ENCODE assay signal across 15 cellular contexts in the genomic region with DNA sequence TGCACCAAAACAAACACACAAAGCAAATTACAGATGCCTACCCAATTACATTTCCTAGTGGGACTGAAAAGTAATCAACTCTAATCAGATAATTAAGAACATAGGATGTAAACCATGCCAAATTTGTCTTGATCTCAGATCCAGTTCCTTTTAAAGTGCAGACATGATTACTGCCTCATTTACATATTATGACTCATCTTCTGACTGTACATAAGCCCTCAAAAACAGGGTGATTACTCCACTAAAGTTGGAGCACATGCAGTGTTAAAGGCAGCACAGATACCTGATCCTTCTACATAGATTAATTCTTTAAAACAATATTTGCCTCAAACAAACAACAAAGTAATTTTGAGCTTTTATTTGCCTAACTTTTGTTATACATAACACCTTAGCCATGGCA.
DNase-seq lines count a peak whose midpoint lies in the region; ATAC-seq, FAIRE-seq and TF ChIP-seq lines count a peak whose summit lies in the region.
"Had no signal": no experiment of that assay in that cellular context is flagged by ENCODE, and none has a peak within 500 bp of the region (broad histone marks: within the 10 kb centered on the region; RNA-seq: fewer than 3 reads in every experiment).

No MANE protein-coding gene starts in this region.

- no peaks in the 10 kb centered on the region for H3K4me1 ChIP-seq in A673 (ENCODE audit: insufficient read depth, low read length, poor library complexity, severe bottlenecking)
- H3K4me1 ChIP-seq in GM12878 (ENCODE audit: control insufficient read depth, insufficient read depth, low read length), result no peaks in the 10 kb centered on the region

- H3K4me2 ChIP-seq in GM12878 (ENCODE audit: control insufficient read depth, insufficient read depth), result no peak overlapping the region

- SMC1A ChIA-PET in GM12878 (lab: Charles Lee; ENCODE audit: uncharacterized antibody, unreplicated experiment), result no interaction called here

- peak; percentile 41 for ATAC-seq in HG02642 (IDR thresholded peaks at IDR 0.05; ENCODE audit: poor library complexity, unreplicated experiment)
- peak; percentile 27; the same call in 1 of the 3 replicates for ATAC-seq in GM12878
- ATAC-seq in activated CD8-positive, alpha-beta T cell treated with anti-CD3 and anti-CD28 coated beads for 36 hours, result no peak
- ATAC-seq in GM19035 (IDR thresholded peaks at IDR 0.05; ENCODE audit: unreplicated experiment), result no peak
- ATAC-seq in HG03025 (IDR thresholded peaks at IDR 0.05; ENCODE audit: low FRiP score, unreplicated experiment), result no peak
- ATAC-seq: activated CD8-positive, alpha-beta memory T cell treated with anti-CD3 and anti-CD28 coated beads, Interleukin-2, amount 10 ng/mL, durations not matched to agents 7 days and 5 days had no signal

- H3K9me3 ChIP-seq in A673 (ENCODE audit: low read depth, low read length, poor library complexity, severe bottlenecking) (no peaks in the 10 kb centered on the region), GM12878 (replicated peaks; ENCODE audit: control insufficient read depth, insufficient read depth, low read length) (no peaks in the 10 kb centered on the region)
- H3K9me3 ChIP-seq: thoracic aorta had no signal

- RAD21 ChIA-PET in GM12878 (lab: Charles Lee; ENCODE audit: unreplicated experiment), result no interaction called here

- no peak for TF ChIP-seq POLR2A in GM12878 (IDR thresholded peaks at IDR 0.05; ENCODE audit: low read depth, low read length)

- no peak overlapping the region for H3K27ac ChIP-seq in A673 (ENCODE audit: low read depth, low read length, poor library complexity, severe bottlenecking)
- no peak overlapping the region for H3K27ac ChIP-seq in GM12878 (ENCODE audit: control insufficient read depth, insufficient read depth)
- H3K27ac ChIP-seq: thoracic aorta had no signal

- CTCF ChIA-PET in A673 (lab: Charles Lee) (no interaction called here), GM12878 (lab: Yijun Ruan, JAX) (no interaction called here)
- CTCF ChIA-PET in activated CD8-positive, alpha-beta T cell treated with anti-CD3 and anti-CD28 coated beads for 36 hours (lab: Charles Lee), result no interaction called here

- POLR2A ChIA-PET in A673 (lab: Charles Lee; ENCODE audit: low non-redundant PET) (no interaction called here), GM12878 (lab: Charles Lee) (no interaction called here)
- POLR2A ChIA-PET in activated CD8-positive, alpha-beta T cell treated with anti-CD3 and anti-CD28 coated beads for 36 hours (lab: Charles Lee), result no interaction called here

- H4K20me1 ChIP-seq in GM12878 (ENCODE audit: control insufficient read depth, insufficient read depth), result no peaks in the 10 kb centered on the region

- DNase-seq in A673 (ENCODE audit: low spot score), result peak; percentile 44
- peak; percentile 65 for DNase-seq in NCI-H2029 (lab: John Stamatoyannopoulos, UW)
- no peak for DNase-seq in GM12878 (ENCODE audit: low read depth, low spot score)
- DNase-seq in iPS-NIHi7 (ENCODE audit: extremely low spot score), result no peak
- DNase-seq in activated CD8-positive, alpha-beta T cell treated with anti-CD3 and anti-CD28 coated beads for 36 hours, result no peak
- DNase-seq: activated CD8-positive, alpha-beta memory T cell treated with anti-CD3 and anti-CD28 coated beads, Interleukin-2, amount 10 ng/mL, durations not matched to agents 7 days and 5 days; activated naive CD4-positive, alpha-beta T cell treated with anti-CD3 and anti-CD28 coated beads for 36 hours; central memory CD4-positive, alpha-beta T cell; left cardiac atrium; NCI-H2171; NK-92 treated with Interleukin-12 subunit alpha and Interleukin-12 subunit beta, amount 100 ng/mL, for 24 hours had no signal

- H3K4me3 Mint-ChIP-seq in activated CD8-positive, alpha-beta T cell treated with anti-CD3 and anti-CD28 coated beads for 36 hours, result no peak overlapping the region
- H3K4me3 Mint-ChIP-seq: activated CD8-positive, alpha-beta memory T cell treated with anti-CD3 and anti-CD28 coated beads, Interleukin-2, amount 10 ng/mL, durations not matched to agents 7 days and 5 days; activated naive CD4-positive, alpha-beta T cell treated with anti-CD3 and anti-CD28 coated beads for 36 hours had no signal

- no peaks in the 10 kb centered on the region for H3K36me3 Mint-ChIP-seq in activated CD8-positive, alpha-beta T cell treated with anti-CD3 and anti-CD28 coated beads for 36 hours (ENCODE audit: low read depth)
- H3K36me3 Mint-ChIP-seq: activated CD8-positive, alpha-beta memory T cell treated with anti-CD3 and anti-CD28 coated beads, Interleukin-2, amount 10 ng/mL, durations not matched to agents 7 days and 5 days had no signal

- intact Hi-C loops in A673 (cut with micrococcal nuclease; ENCODE audit: unreplicated experiment) (no loop called here), GM12878 (cut with micrococcal nuclease; ENCODE audit: unreplicated experiment) (no loop called here)
- intact Hi-C loops in activated CD8-positive, alpha-beta T cell treated with anti-CD3 and anti-CD28 coated beads for 36 hours (cut with micrococcal nuclease), result no loop called here

- no peaks in the 10 kb centered on the region for H3K36me3 ChIP-seq in A673 (ENCODE audit: insufficient read depth, low read length, poor library complexity, severe bottlenecking)
- no peaks in the 10 kb centered on the region for H3K36me3 ChIP-seq in GM12878 (ENCODE audit: control insufficient read depth in 2 of 2, insufficient read depth in 2 of 2, low read length in 1 of 2)
- H3K36me3 ChIP-seq: thoracic aorta had no signal

- H3K9ac ChIP-seq in GM12878 (ENCODE audit: control insufficient read depth, insufficient read depth, low read length), result no peak overlapping the region

- no TSS peak for BruUV-seq in A673 (replicated peaks; lab: Mats Ljungman, UMichigan)
- no TSS peak for BruUV-seq in GM12878 (replicated peaks; lab: Mats Ljungman, UMichigan)

- no peaks in the 10 kb centered on the region for H3K79me2 ChIP-seq in GM12878 (ENCODE audit: control insufficient read depth, insufficient read depth, low read length)

- no peaks in the 10 kb centered on the region for H3K4me1 Mint-ChIP-seq in activated CD8-positive, alpha-beta T cell treated with anti-CD3 and anti-CD28 coated beads for 36 hours (ENCODE audit: low read depth)
- H3K4me1 Mint-ChIP-seq: activated CD8-positive, alpha-beta memory T cell treated with anti-CD3 and anti-CD28 coated beads, Interleukin-2, amount 10 ng/mL, durations not matched to agents 7 days and 5 days had no signal

- no peak for FAIRE-seq in GM12878 (lab: Jason Lieb, UNC)

- no peak for TF ChIP-seq RAD21 in GM12878 (IDR thresholded peaks at IDR 0.05; ENCODE audit: insufficient read depth, low read depth, low read length)

- no peak overlapping the region for H3K27ac Mint-ChIP-seq in activated CD8-positive, alpha-beta T cell treated with anti-CD3 and anti-CD28 coated beads for 36 hours
- H3K27ac Mint-ChIP-seq: activated CD8-positive, alpha-beta memory T cell treated with anti-CD3 and anti-CD28 coated beads, Interleukin-2, amount 10 ng/mL, durations not matched to agents 7 days and 5 days; activated naive CD4-positive, alpha-beta T cell treated with anti-CD3 and anti-CD28 coated beads for 36 hours had no signal

- no peak for TF ChIP-seq CTCF in A673 (conservative IDR thresholded peaks at IDR 0.05; ENCODE audit: low read depth, low read length)
- TF ChIP-seq CTCF in GM12878 (IDR thresholded peaks at IDR 0.05 in 2 of 3, conservative IDR thresholded peaks at IDR 0.05 in 1 of 3; ENCODE audit: control insufficient read depth in 2 of 3, extremely low read depth in 1 of 3, insufficient read depth in 1 of 3, low read depth in 3 of 3, low read length in 3 of 3), result no peak
- no peak for TF ChIP-seq CTCF in activated CD8-positive, alpha-beta T cell treated with anti-CD3 and anti-CD28 coated beads for 36 hours (IDR thresholded peaks at IDR 0.05)

- H3K27me3 Mint-ChIP-seq in activated CD8-positive, alpha-beta T cell treated with anti-CD3 and anti-CD28 coated beads for 36 hours, result peaks cover 10% of the 10 kb centered on the region
- H3K27me3 Mint-ChIP-seq: activated CD8-positive, alpha-beta memory T cell treated with anti-CD3 and anti-CD28 coated beads, Interleukin-2, amount 10 ng/mL, durations not matched to agents 7 days and 5 days had no signal

- in situ Hi-C loops in GM12878 (cut with MboI), result no loop called here

- H3K9me3 Mint-ChIP-seq in activated CD8-positive, alpha-beta T cell treated with anti-CD3 and anti-CD28 coated beads for 36 hours, result no peaks in the 10 kb centered on the region
- H3K9me3 Mint-ChIP-seq: activated naive CD4-positive, alpha-beta T cell treated with anti-CD3 and anti-CD28 coated beads for 36 hours had no signal

- no peak overlapping the region for H2AFZ ChIP-seq in GM12878 (ENCODE audit: control insufficient read depth, low read depth, low read length)

- TF ChIP-seq EP300 in GM12878 (IDR thresholded peaks at IDR 0.05; ENCODE audit: borderline replicate concordance in 1 of 2, control insufficient read depth in 1 of 2, low read depth in 2 of 2, low read length in 2 of 2), result no peak

- H3K4me3 ChIP-seq in A673 (ENCODE audit: low read depth, low read length, poor library complexity, severe bottlenecking) (no peak overlapping the region), GM12878 (no peak overlapping the region)
- H3K4me3 ChIP-seq: thoracic aorta had no signal

- no peaks in the 10 kb centered on the region for H3K27me3 ChIP-seq in A673 (replicated peaks; ENCODE audit: insufficient read depth, low read depth, low read length, poor library complexity)
- no peaks in the 10 kb centered on the region for H3K27me3 ChIP-seq in GM12878 (replicated peaks in 1 of 2; ENCODE audit: control insufficient read depth in 2 of 2, insufficient read depth in 2 of 2, low read length in 1 of 2)

TF ChIP-seq in GM12878, 131 proteins besides CTCF, POLR2A, EP300 and RAD21:
- TF ChIP-seq NBN (IDR thresholded peaks at IDR 0.05) (no peak), MTA2 (IDR thresholded peaks at IDR 0.05; ENCODE audit: low read depth) (no peak), RUNX3 (IDR thresholded peaks at IDR 0.05; ENCODE audit: low read length) (no peak), LARP7 (IDR thresholded peaks at IDR 0.05) (no peak), HDAC6 (IDR thresholded peaks at IDR 0.05; ENCODE audit: unreplicated experiment) (no peak), CBFB (IDR thresholded peaks at IDR 0.05; ENCODE audit: low read depth) (no peak), SMAD5 (IDR thresholded peaks at IDR 0.05; ENCODE audit: low read depth) (no peak), CREM (IDR thresholded peaks at IDR 0.05; ENCODE audit: low read depth) (no peak), ASH2L (IDR thresholded peaks at IDR 0.05; ENCODE audit: borderline replicate concordance, low read depth) (no peak), EED (IDR thresholded peaks at IDR 0.05; ENCODE audit: low read depth) (no peak), STAT3 (IDR thresholded peaks at IDR 0.05; ENCODE audit: low read depth, low read length) (no peak)
TF ChIP-seq in GM12878: peak in this region for 0.

Comparison
In these comparisons a context has a peak if more than half of its experiments do, and no peak if none do; other contexts are left out.
1. DNase-seq: peak in A673 (single experiment) and NCI-H2029 (single experiment); none in GM12878 (single experiment), iPS-NIHi7 (single experiment) and activated CD8-positive, alpha-beta T cell treated with anti-CD3 and anti-CD28 coated beads for 36 hours (single experiment).
2. ATAC-seq: peak in HG02642 (single experiment) and GM12878 (single experiment); none in activated CD8-positive, alpha-beta T cell treated with anti-CD3 and anti-CD28 coated beads for 36 hours (single experiment), GM19035 (single experiment) and HG03025 (single experiment).